9 cellular contexts compared by ENCODE assay signal in genomic region chr11:32456864-32457263, GRCh38. TPM values are rescaled to one million over a fixed set of nuclear protein-coding genes. Genes with fewer than 3 reads are reported as not detected.
"Had no signal": no experiment of that assay in that cellular context is flagged by ENCODE, and none has a peak within 500 bp of the region (broad histone marks: within the 10 kb centered on the region; RNA-seq: fewer than 3 reads in every experiment).

No MANE protein-coding gene starts in this region.

- DNase-seq: GDM1, GF-D8 had no signal

- FAIRE-seq: G401.6, GM12878, GM12891, GM12892, GM18507, GM19239 had no signal

- ATAC-seq: GM12878 had no signal

- H3K4me3 ChIP-seq: GM12878 had no signal

RNA-seq across cellular contexts. Expression of gene WT1, which starts 21.5 kb away (rescaled TPM):
- total RNA-seq: G401, GM12878 had no signal
